In genomic region chr3:23202203-23202920, GRCh38 we compare ENCODE assay signal across 8 cellular contexts. TPM values are rescaled to one million over a fixed set of nuclear protein-coding genes. Genes with fewer than 3 reads are reported as not detected.
DNase-seq lines count a peak whose midpoint lies in the region; ATAC-seq, FAIRE-seq and TF ChIP-seq lines count a peak whose summit lies in the region.

No MANE protein-coding gene starts in this region.

- H3K27me3 ChIP-seq in DOHH2 (ENCODE audit: control insufficient read depth, low read length) (peaks cover 46% of the 10 kb centered on the region), Karpas-422 (ENCODE audit: low read length) (no peaks in the 10 kb centered on the region), small intestine (ENCODE audit: control insufficient read depth in 2 of 2, insufficient read depth in 2 of 2, low read length in 2 of 2) (peaks cover 1 to 3% of the 10 kb centered on the region in 2 donors)

- H3K36me3 ChIP-seq in DOHH2 (ENCODE audit: control insufficient read depth, low read length): peaks cover 2% of the 10 kb centered on the region; the same call in 1 of the 2 replicates
- H3K36me3 ChIP-seq in Karpas-422 (ENCODE audit: insufficient read depth, low read length): no peaks in the 10 kb centered on the region
- H3K36me3 ChIP-seq in small intestine (ENCODE audit: control insufficient read depth in 2 of 2, insufficient read depth in 2 of 2, low read length in 2 of 2): no peaks in the 10 kb centered on the region

- peak overlapping the region; percentile 67; the same call in 1 of the 2 replicates for H2AFZ ChIP-seq in Karpas-422 (ENCODE audit: low read length)

- H3K27ac ChIP-seq in DOHH2 (ENCODE audit: low read depth, low read length): no peak overlapping the region
- H3K27ac ChIP-seq in Karpas-422 (ENCODE audit: low read length): no peak overlapping the region
- H3K27ac ChIP-seq in small intestine (ENCODE audit: low read depth in 1 of 2, low read length in 1 of 2): peak overlapping the region in 1 of 2 donors; percentile 74

- H4K20me1 ChIP-seq in DOHH2 (ENCODE audit: control insufficient read depth, insufficient read depth, low read depth, low read length) (no peaks in the 10 kb centered on the region; the same call in 1 of the 2 replicates), Karpas-422 (ENCODE audit: insufficient read depth, low read depth, low read length) (peaks cover 14% of the 10 kb centered on the region; the same call in 1 of the 2 replicates)

- DNase-seq in Karpas-422 (peak; percentile 39), astrocyte of the spinal cord (ENCODE audit: low read depth, low spot score) (peak; percentile 24), iPS-NIHi7 (ENCODE audit: extremely low spot score) (peak; percentile 27), small intestine (peak; percentile 20), ecto neural progenitor cell (ENCODE audit: low spot score) (no peak), NCI-H1694 treated with DMSO at 0.1 percent for 48 hours (lab: John Stamatoyannopoulos, UW) (no peak)

- no peaks in the 10 kb centered on the region for H3K9me2 ChIP-seq in DOHH2 (replicated peaks; ENCODE audit: control insufficient read depth, low read length)
- H3K9me2 ChIP-seq in Karpas-422 (replicated peaks; ENCODE audit: insufficient read depth, low read length): no peaks in the 10 kb centered on the region

- H3K79me2 ChIP-seq in DOHH2 (ENCODE audit: control insufficient read depth, low read length) (peaks cover 38% of the 10 kb centered on the region), Karpas-422 (ENCODE audit: low read length) (no peaks in the 10 kb centered on the region)

- TF ChIP-seq CTCF in DOHH2 (IDR thresholded peaks at IDR 0.05; ENCODE audit: low read depth, low read length, poor library complexity, severe bottlenecking) (no peak), astrocyte of the spinal cord (IDR thresholded peaks at IDR 0.05; ENCODE audit: low read depth, low read length) (no peak)

- H3K9me3 ChIP-seq in DOHH2 (ENCODE audit: control insufficient read depth, insufficient read depth, low read length): no peaks in the 10 kb centered on the region
- H3K9me3 ChIP-seq in Karpas-422 (ENCODE audit: low read length): no peaks in the 10 kb centered on the region
- H3K9me3 ChIP-seq in small intestine (ENCODE audit: control insufficient read depth, low read depth): no peaks in the 10 kb centered on the region

- 4 to 13% (median 12%) methylated on average over 40 to 41 of the region's 41 CpGs for WGBS in small intestine, 3 donors

- H3K4me3 ChIP-seq in DOHH2 (ENCODE audit: low read length) (peak overlapping the region; percentile 97), Karpas-422 (ENCODE audit: low read length) (peak overlapping the region; percentile 88; the same call in 1 of the 2 replicates), astrocyte of the spinal cord (ENCODE audit: low read depth, low read length) (peak overlapping the region; percentile 89), small intestine (ENCODE audit: low read depth in 1 of 2, low read length in 2 of 2) (peak overlapping the region; percentile 89 to 99)

- H3F3A ChIP-seq in DOHH2 (ENCODE audit: control insufficient read depth, insufficient read depth): peaks cover 16% of the 10 kb centered on the region

- H3K4me1 ChIP-seq in DOHH2 (ENCODE audit: control insufficient read depth, low read length) (peaks cover 15% of the 10 kb centered on the region), Karpas-422 (ENCODE audit: low read length) (peaks cover 12% of the 10 kb centered on the region), small intestine (ENCODE audit: control insufficient read depth in 2 of 2, insufficient read depth in 1 of 2, low read depth in 1 of 2, low read length in 1 of 2) (peaks cover 0 to 2% of the 10 kb centered on the region in 2 donors)

- in situ Hi-C loops in astrocyte of the spinal cord (cut with HindIII; ENCODE audit: low sequenced_read_pairs): no loop called here

- H3K4me2 ChIP-seq in DOHH2 (ENCODE audit: low read length) (peak overlapping the region; percentile 76), Karpas-422 (ENCODE audit: low read depth, low read length, poor library complexity, severe bottlenecking) (peak overlapping the region; percentile 95)

- FAIRE-seq in small intestine (lab: Jason Lieb, UNC): no peak

- peak; percentile 21 for ATAC-seq in GM21529 (IDR thresholded peaks at IDR 0.05; ENCODE audit: unreplicated experiment)

- H3K9ac ChIP-seq in Karpas-422 (ENCODE audit: low read length): peak overlapping the region; percentile 77

RNA-seq across cellular contexts. Expression of gene UBE2E2, which starts 0.8 kb away (rescaled TPM):
- total RNA-seq in Karpas-422 (2014; rRNA removed; shearing (Covaris generic); ENCODE audit: low replicate concordance): 10.1 and 14.7 TPM in 2 replicates
- 10 to 100 TPM in 1 of 3 donors, 1 to 10 TPM in 2; 1.1 to 10.2 (median 6.8) TPM for polyA plus RNA-seq in small intestine

Comparison
In these comparisons a context has a peak if more than half of its experiments do, and no peak if none do; other contexts are left out.
1. DNase-seq: peak in Karpas-422 (single experiment), astrocyte of the spinal cord (single experiment), iPS-NIHi7 (single experiment) and small intestine (single experiment); none in ecto neural progenitor cell (single experiment) and NCI-H1694 treated with DMSO at 0.1 percent for 48 hours (single experiment).
2. Peak in every context shown above with its lines, with median percentiles within 50 percentile points of each other: H3K4me3 ChIP-seq.